ENCODE assay signal across 11 cellular contexts in the genomic region with DNA sequence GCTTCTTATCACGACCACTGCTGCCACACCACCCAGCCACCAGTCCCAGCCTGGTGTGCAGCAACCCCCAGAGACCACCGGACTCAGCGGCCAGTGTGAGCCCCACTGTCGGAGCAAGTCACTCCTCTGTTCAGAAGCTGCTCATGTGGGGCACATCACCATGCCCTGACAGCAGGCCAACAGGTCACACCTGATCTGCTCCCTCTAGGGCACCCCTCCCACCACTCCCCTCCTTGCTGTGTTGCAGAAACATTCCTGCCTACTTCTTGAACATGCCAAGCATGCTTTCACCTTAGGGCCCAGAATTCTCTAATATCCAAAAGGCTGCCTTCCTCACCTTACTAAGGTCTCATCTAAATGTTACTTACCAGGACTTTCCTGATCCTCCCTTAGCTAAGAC.
DNase-seq lines count a peak whose midpoint lies in the region; ATAC-seq and TF ChIP-seq lines count a peak whose summit lies in the region.
"Had no signal": no experiment of that assay in that cellular context is flagged by ENCODE, and none has a peak within 500 bp of the region (broad histone marks: within the 10 kb centered on the region; RNA-seq: fewer than 3 reads in every experiment).

No MANE protein-coding gene starts in this region.

- H3K4me3 Mint-ChIP-seq in GM23338 (no peak overlapping the region), brain (peak overlapping the region; percentile 31 to 69 (median 44))
- H3K4me3 Mint-ChIP-seq in activated CD4-positive, alpha-beta memory T cell treated with anti-CD3 and anti-CD28 coated beads for 36 hours: no peak overlapping the region
- H3K4me3 Mint-ChIP-seq: T-helper 1 cell treated with Interleukin-12 subunit alpha and Interleukin-12 subunit beta and Interleukin-4 antibody, amounts not matched to agents 30 μg/mL and 1 μg/mL, for 36 hours had no signal

- H3K9me3 Mint-ChIP-seq in GM23338 (no peaks in the 10 kb centered on the region), brain (no peaks in the 10 kb centered on the region)
- H3K9me3 Mint-ChIP-seq in activated CD4-positive, alpha-beta memory T cell treated with anti-CD3 and anti-CD28 coated beads for 36 hours: no peaks in the 10 kb centered on the region
- H3K9me3 Mint-ChIP-seq: T-helper 1 cell treated with Interleukin-12 subunit alpha and Interleukin-12 subunit beta and Interleukin-4 antibody, amounts not matched to agents 30 μg/mL and 1 μg/mL, for 36 hours had no signal

- no peak for TF ChIP-seq POLR2A in right lobe of liver (IDR thresholded peaks at IDR 0.05)

- no peaks in the 10 kb centered on the region for H4K20me1 ChIP-seq in GM23338 (replicated peaks; ENCODE audit: insufficient read depth)

- H3K27me3 Mint-ChIP-seq in GM23338 (ENCODE audit: insufficient read depth, low read depth, poor library complexity) (peaks cover 6% of the 10 kb centered on the region), brain (no peaks in the 10 kb centered on the region)
- no peaks in the 10 kb centered on the region for H3K27me3 Mint-ChIP-seq in activated CD4-positive, alpha-beta memory T cell treated with anti-CD3 and anti-CD28 coated beads for 36 hours

- peak overlapping the region in 1 of 3 donors; percentile 18 for H3K9ac ChIP-seq in skeletal muscle tissue (ENCODE audit: low read depth in 1 of 3, low read length in 3 of 3)

- no peaks in the 10 kb centered on the region for H3K36me3 ChIP-seq in GM23338 (ENCODE audit: insufficient read depth)
- H3K36me3 ChIP-seq in right lobe of liver: no peaks in the 10 kb centered on the region
- peaks cover 0 to 3% (median 0%) of the 10 kb centered on the region in 3 donors for H3K36me3 ChIP-seq in skeletal muscle tissue (ENCODE audit: control insufficient read depth in 3 of 3, insufficient read depth in 3 of 3, low read length in 3 of 3)

- ATAC-seq in GM23338 (peak; percentile 29), right lobe of liver (peak in 1 of 4 donors; percentile 4), GM18498 (IDR thresholded peaks at IDR 0.05; ENCODE audit: unreplicated experiment) (no peak), HG02852 (IDR thresholded peaks at IDR 0.05; ENCODE audit: unreplicated experiment) (no peak)

- H3K4me1 ChIP-seq in GM23338 (ENCODE audit: insufficient read depth) (peaks cover 61% of the 10 kb centered on the region), right lobe of liver (peaks cover 0 to 47% (median 17%) of the 10 kb centered on the region in 4 donors), skeletal muscle tissue (ENCODE audit: control insufficient read depth in 3 of 3, insufficient read depth in 3 of 3, low read length in 3 of 3) (peaks cover 21 to 28% (median 27%) of the 10 kb centered on the region in 3 donors)

- DNase-seq in GM23338 (ENCODE audit: low spot score) (peak; percentile 47), right lobe of liver (no peak), ecto neural progenitor cell (ENCODE audit: low spot score) (no peak)
- DNase-seq in activated CD4-positive, alpha-beta memory T cell treated with anti-CD3 and anti-CD28 coated beads for 36 hours: no peak
- DNase-seq: Calu3, NCI-H82 had no signal

- no peaks in the 10 kb centered on the region for H3K9me3 ChIP-seq in right lobe of liver
- no peaks in the 10 kb centered on the region for H3K9me3 ChIP-seq in skeletal muscle tissue (ENCODE audit: control insufficient read depth in 3 of 3, low read length in 3 of 3)

- H3K79me2 ChIP-seq in GM23338 (replicated peaks; ENCODE audit: insufficient read depth): peaks cover 28% of the 10 kb centered on the region

- CTCF ChIA-PET in activated CD4-positive, alpha-beta memory T cell treated with anti-CD3 and anti-CD28 coated beads for 36 hours (lab: Charles Lee): no interaction called here

- H2AFZ ChIP-seq in GM23338: no peak overlapping the region

- POLR2A ChIA-PET in activated CD4-positive, alpha-beta memory T cell treated with anti-CD3 and anti-CD28 coated beads for 36 hours (lab: Charles Lee): no interaction called here

- H3K27ac Mint-ChIP-seq in GM23338: peak overlapping the region; percentile 70
- peak overlapping the region; percentile 89 to 98 (median 91) for H3K27ac Mint-ChIP-seq in brain
- no peak overlapping the region for H3K27ac Mint-ChIP-seq in activated CD4-positive, alpha-beta memory T cell treated with anti-CD3 and anti-CD28 coated beads for 36 hours
- H3K27ac Mint-ChIP-seq: T-helper 1 cell treated with Interleukin-12 subunit alpha and Interleukin-12 subunit beta and Interleukin-4 antibody, amounts not matched to agents 30 μg/mL and 1 μg/mL, for 36 hours had no signal

- peak overlapping the region; percentile 49; the same call in 1 of the 2 replicates for H3K4me2 ChIP-seq in GM23338

- peak overlapping the region; percentile 90 for H3K27ac ChIP-seq in GM23338 (ENCODE audit: low read depth)
- H3K27ac ChIP-seq in right lobe of liver: peak overlapping the region; percentile 14 to 39 (median 31)
- peak overlapping the region; percentile 74 for H3K27ac ChIP-seq in skeletal muscle tissue (ENCODE audit: low read depth, low read length)

- H3K9me2 ChIP-seq in GM23338 (ENCODE audit: insufficient read depth): no peaks in the 10 kb centered on the region

- intact Hi-C loops in right lobe of liver (cut with DNase I): no loop called here
- intact Hi-C loops in activated CD4-positive, alpha-beta memory T cell treated with anti-CD3 and anti-CD28 coated beads for 36 hours (cut with micrococcal nuclease): no loop called here

- 65% methylated on average over 4 of the region's 4 CpGs for WGBS in right lobe of liver (ENCODE audit: insufficient coverage, low coverage, low lambda C conversion rate, missing lambda C conversion rate)

- H3K4me3 ChIP-seq in GM23338 (no peak overlapping the region), right lobe of liver (no peak overlapping the region), skeletal muscle tissue (ENCODE audit: low read length in 3 of 3) (no peak overlapping the region)

- H3K27me3 ChIP-seq in GM23338 (ENCODE audit: insufficient read depth) (no peaks in the 10 kb centered on the region), right lobe of liver (no peaks in the 10 kb centered on the region), skeletal muscle tissue (ENCODE audit: control insufficient read depth in 3 of 3, insufficient read depth in 3 of 3, low read length in 3 of 3) (no peaks in the 10 kb centered on the region)

- H3K36me3 Mint-ChIP-seq in GM23338 (ENCODE audit: low read depth) (peaks cover 6% of the 10 kb centered on the region; the same call in 1 of the 3 replicates), brain (peaks cover 24% of the 10 kb centered on the region)
- H3K36me3 Mint-ChIP-seq in activated CD4-positive, alpha-beta memory T cell treated with anti-CD3 and anti-CD28 coated beads for 36 hours: peaks cover 5% of the 10 kb centered on the region

- TF ChIP-seq CTCF in GM23338 (conservative IDR thresholded peaks at IDR 0.05; ENCODE audit: low read depth in 2 of 2) (no peak), brain (conservative IDR thresholded peaks at IDR 0.05) (no peak), right lobe of liver (IDR thresholded peaks at IDR 0.05) (no peak)

- peaks cover 67% of the 10 kb centered on the region for H3K4me1 Mint-ChIP-seq in GM23338
- peaks cover 80% of the 10 kb centered on the region for H3K4me1 Mint-ChIP-seq in brain
- H3K4me1 Mint-ChIP-seq in activated CD4-positive, alpha-beta memory T cell treated with anti-CD3 and anti-CD28 coated beads for 36 hours (ENCODE audit: low read depth): peaks cover 24% of the 10 kb centered on the region

- H3F3A ChIP-seq in GM23338 (replicated peaks; ENCODE audit: low read depth): no peaks in the 10 kb centered on the region; the same call in 1 of the 2 replicates

TF ChIP-seq in GM23338, 12 proteins besides CTCF, POLR2A, EP300 and RAD21 (continues in another document):
- TF ChIP-seq POLR2AphosphoS5 (IDR thresholded peaks at IDR 0.05; ENCODE audit: low read depth): no peak
- TF ChIP-seq, protein P1, sequence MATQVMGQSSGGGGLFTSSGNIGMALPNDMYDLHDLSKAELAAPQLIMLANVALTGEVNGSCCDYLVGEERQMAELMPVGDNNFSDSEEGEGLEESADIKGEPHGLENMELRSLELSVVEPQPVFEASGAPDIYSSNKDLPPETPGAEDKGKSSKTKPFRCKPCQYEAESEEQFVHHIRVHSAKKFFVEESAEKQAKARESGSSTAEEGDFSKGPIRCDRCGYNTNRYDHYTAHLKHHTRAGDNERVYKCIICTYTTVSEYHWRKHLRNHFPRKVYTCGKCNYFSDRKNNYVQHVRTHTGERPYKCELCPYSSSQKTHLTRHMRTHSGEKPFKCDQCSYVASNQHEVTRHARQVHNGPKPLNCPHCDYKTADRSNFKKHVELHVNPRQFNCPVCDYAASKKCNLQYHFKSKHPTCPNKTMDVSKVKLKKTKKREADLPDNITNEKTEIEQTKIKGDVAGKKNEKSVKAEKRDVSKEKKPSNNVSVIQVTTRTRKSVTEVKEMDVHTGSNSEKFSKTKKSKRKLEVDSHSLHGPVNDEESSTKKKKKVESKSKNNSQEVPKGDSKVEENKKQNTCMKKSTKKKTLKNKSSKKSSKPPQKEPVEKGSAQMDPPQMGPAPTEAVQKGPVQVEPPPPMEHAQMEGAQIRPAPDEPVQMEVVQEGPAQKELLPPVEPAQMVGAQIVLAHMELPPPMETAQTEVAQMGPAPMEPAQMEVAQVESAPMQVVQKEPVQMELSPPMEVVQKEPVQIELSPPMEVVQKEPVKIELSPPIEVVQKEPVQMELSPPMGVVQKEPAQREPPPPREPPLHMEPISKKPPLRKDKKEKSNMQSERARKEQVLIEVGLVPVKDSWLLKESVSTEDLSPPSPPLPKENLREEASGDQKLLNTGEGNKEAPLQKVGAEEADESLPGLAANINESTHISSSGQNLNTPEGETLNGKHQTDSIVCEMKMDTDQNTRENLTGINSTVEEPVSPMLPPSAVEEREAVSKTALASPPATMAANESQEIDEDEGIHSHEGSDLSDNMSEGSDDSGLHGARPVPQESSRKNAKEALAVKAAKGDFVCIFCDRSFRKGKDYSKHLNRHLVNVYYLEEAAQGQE (IDR thresholded peaks at IDR 0.05; ENCODE audit: unreplicated experiment): no peak
- no peak for TF ChIP-seq JUNB (IDR thresholded peaks at IDR 0.05; ENCODE audit: unreplicated experiment)
- TF ChIP-seq STAT1 (IDR thresholded peaks at IDR 0.05; ENCODE audit: unreplicated experiment): no peak

Comparison
In these comparisons a context has a peak if more than half of its experiments do, and no peak if none do; other contexts are left out.
1. H3K27ac ChIP-seq: peak in every context shown above with its lines; median percentile 90 in GM23338; 74 in skeletal muscle tissue; 31 in right lobe of liver.
2. H3K4me3 Mint-ChIP-seq: peak in brain (5 of 5); none in GM23338 (single experiment) and activated CD4-positive, alpha-beta memory T cell treated with anti-CD3 and anti-CD28 coated beads for 36 hours (single experiment).